Comparison of ENCODE assay signal across 35 cellular contexts in genomic region chr7:156158693-156159092, GRCh38.
"Had no signal": no experiment of that assay in that cellular context is flagged by ENCODE, and none has a peak within 500 bp of the region (broad histone marks: within the 10 kb centered on the region; RNA-seq: fewer than 3 reads in every experiment).

No MANE protein-coding gene starts in this region.

- H3K9me3 ChIP-seq: ascending aorta had no signal

- H3K27ac Mint-ChIP-seq: activated B cell treated with CpG ODN at 0.5 μM for 24 hours; activated CD4-positive, alpha-beta memory T cell treated with anti-CD3 and anti-CD28 coated beads for 36 hours; activated CD4-positive, alpha-beta T cell treated with anti-CD3 and anti-CD28 coated beads, Interleukin-2, amount 10 ng/mL, durations not matched to agents 24 days and 14 days; activated CD8-positive, alpha-beta T cell treated with anti-CD3 and anti-CD28 coated beads for 36 hours; activated naive CD4-positive, alpha-beta T cell treated with anti-CD3 and anti-CD28 coated beads, Interleukin-2, amount 10 ng/mL, durations not matched to agents 7 days and 5 days; activated naive CD4-positive, alpha-beta T cell treated with anti-CD3 and anti-CD28 coated beads, Interleukin-2, amount 50 U/mL, for 24 hours; activated naive CD8-positive, alpha-beta T cell; activated naive CD8-positive, alpha-beta T cell treated with anti-CD3 and anti-CD28 coated beads, Interleukin-2, amount 10 ng/mL, durations not matched to agents 7 days and 5 days; activated naive CD8-positive, alpha-beta T cell treated with anti-CD3 and anti-CD28 coated beads, Interleukin-2, amount 50 U/mL, for 24 hours; activated T-cell treated with anti-CD3 and anti-CD28 coated beads, Interleukin-2, amount 50 U/mL, for 72 hours; activated T-helper 2 cell treated with anti-CD3 and anti-CD28 coated beads, Interferon-gamma antibody, Interleukin-2, Interleukin-4, amounts not matched to agents 10 μg/mL and 5 μg/mL and 100 μg/mL, durations not matched to agents 14 hours and 24 hours and 36 hours; T-helper 1 cell treated with Interleukin-12 subunit alpha and Interleukin-12 subunit beta and Interleukin-4 antibody, amounts not matched to agents 30 μg/mL and 1 μg/mL, for 36 hours; T-helper 2 cell treated with Interferon-gamma antibody and Interleukin-4, amounts not matched to agents 5 μg/mL and 100 μg/mL, for 36 hours had no signal

- H3K36me3 ChIP-seq: ascending aorta, cardiac muscle cell had no signal

- H3K36me3 Mint-ChIP-seq: activated CD4-positive, alpha-beta memory T cell treated with anti-CD3 and anti-CD28 coated beads for 36 hours; activated naive CD4-positive, alpha-beta T cell treated with anti-CD3 and anti-CD28 coated beads, Interleukin-2, amount 10 ng/mL, durations not matched to agents 7 days and 5 days; activated naive CD4-positive, alpha-beta T cell treated with anti-CD3 and anti-CD28 coated beads, Interleukin-2, amount 50 U/mL, for 24 hours; activated naive CD8-positive, alpha-beta T cell; activated naive CD8-positive, alpha-beta T cell treated with anti-CD3 and anti-CD28 coated beads, Interleukin-2, amount 10 ng/mL, durations not matched to agents 7 days and 5 days; brain had no signal

- H3K4me1 ChIP-seq: ascending aorta had no signal

- H3K27ac ChIP-seq: ascending aorta, cardiac muscle cell, VCaP had no signal

- H3K4me3 ChIP-seq: ascending aorta, cardiac muscle cell had no signal

- H3K27me3 Mint-ChIP-seq: activated B cell treated with CpG ODN at 0.5 μM for 24 hours; activated CD4-positive, alpha-beta memory T cell treated with anti-CD3 and anti-CD28 coated beads for 36 hours had no signal

- H3K9me3 Mint-ChIP-seq: activated B cell treated with CpG ODN at 0.5 μM for 24 hours; activated CD4-positive, alpha-beta memory T cell treated with anti-CD3 and anti-CD28 coated beads for 36 hours; activated CD4-positive, alpha-beta T cell treated with anti-CD3 and anti-CD28 coated beads, Interleukin-2, amount 10 ng/mL, durations not matched to agents 24 days and 14 days; activated CD8-positive, alpha-beta T cell treated with anti-CD3 and anti-CD28 coated beads for 36 hours; activated naive CD4-positive, alpha-beta T cell treated with anti-CD3 and anti-CD28 coated beads, Interleukin-2, amount 50 U/mL, for 24 hours; activated naive CD8-positive, alpha-beta T cell treated with anti-CD3 and anti-CD28 coated beads, Interleukin-2, amount 50 U/mL, for 24 hours; activated T-cell treated with anti-CD3 and anti-CD28 coated beads, Interleukin-2, amount 50 U/mL, for 4 hours; activated T-cell treated with anti-CD3 and anti-CD28 coated beads, Interleukin-2, amount 50 U/mL, for 72 hours; T-helper 2 cell treated with Interferon-gamma antibody and Interleukin-4, amounts not matched to agents 5 μg/mL and 100 μg/mL, for 36 hours had no signal

- H3K4me1 Mint-ChIP-seq: activated B cell treated with CpG ODN at 0.5 μM for 24 hours; activated CD4-positive, alpha-beta T cell treated with anti-CD3 and anti-CD28 coated beads, Interleukin-2, amount 10 ng/mL, durations not matched to agents 24 days and 14 days; activated naive CD4-positive, alpha-beta T cell treated with anti-CD3 and anti-CD28 coated beads, Interleukin-2, amount 10 ng/mL, durations not matched to agents 7 days and 5 days; activated naive CD4-positive, alpha-beta T cell treated with anti-CD3 and anti-CD28 coated beads, Interleukin-2, amount 50 U/mL, for 24 hours; activated naive CD8-positive, alpha-beta T cell treated with anti-CD3 and anti-CD28 coated beads, Interleukin-2, amount 10 ng/mL, durations not matched to agents 7 days and 5 days; activated naive CD8-positive, alpha-beta T cell treated with anti-CD3 and anti-CD28 coated beads, Interleukin-2, amount 50 U/mL, for 24 hours; central memory CD8-positive, alpha-beta T cell had no signal

- H3K4me3 Mint-ChIP-seq: activated B cell treated with CpG ODN at 0.5 μM for 24 hours; activated CD4-positive, alpha-beta memory T cell treated with anti-CD3 and anti-CD28 coated beads for 36 hours; activated CD4-positive, alpha-beta T cell treated with anti-CD3 and anti-CD28 coated beads, Interleukin-2, amount 10 ng/mL, durations not matched to agents 24 days and 14 days; activated CD8-positive, alpha-beta T cell treated with anti-CD3 and anti-CD28 coated beads for 36 hours; activated naive CD4-positive, alpha-beta T cell treated with anti-CD3 and anti-CD28 coated beads, Interleukin-2, amount 10 ng/mL, durations not matched to agents 7 days and 5 days; activated naive CD4-positive, alpha-beta T cell treated with anti-CD3 and anti-CD28 coated beads, Interleukin-2, amount 50 U/mL, for 24 hours; activated naive CD8-positive, alpha-beta T cell; activated naive CD8-positive, alpha-beta T cell treated with anti-CD3 and anti-CD28 coated beads, Interleukin-2, amount 10 ng/mL, durations not matched to agents 7 days and 5 days; activated naive CD8-positive, alpha-beta T cell treated with anti-CD3 and anti-CD28 coated beads, Interleukin-2, amount 50 U/mL, for 24 hours; activated T-cell treated with anti-CD3 and anti-CD28 coated beads, Interleukin-2, amount 50 U/mL, for 4 hours; activated T-cell treated with anti-CD3 and anti-CD28 coated beads, Interleukin-2, amount 50 U/mL, for 72 hours; brain; central memory CD8-positive, alpha-beta T cell; T-helper 1 cell treated with Interleukin-12 subunit alpha and Interleukin-12 subunit beta and Interleukin-4 antibody, amounts not matched to agents 30 μg/mL and 1 μg/mL, for 36 hours; T-helper 2 cell treated with Interferon-gamma antibody and Interleukin-4, amounts not matched to agents 5 μg/mL and 100 μg/mL, for 36 hours had no signal

- DNase-seq: activated B cell treated with CpG ODN at 0.5 μM for 24 hours; activated CD4-positive, alpha-beta memory T cell treated with anti-CD3 and anti-CD28 coated beads for 36 hours; activated CD4-positive, alpha-beta T cell treated with anti-CD3 and anti-CD28 coated beads for 4 hours; activated CD4-positive, alpha-beta T cell treated with anti-CD3 and anti-CD28 coated beads, Interleukin-2, amount 10 ng/mL, durations not matched to agents 24 days and 14 days; activated CD4-positive, alpha-beta T cell treated with anti-CD3 and anti-CD28 coated beads, Interleukin-2, amount 50 U/mL, for 1 hour; activated CD4-positive, alpha-beta T cell treated with anti-CD3 and anti-CD28 coated beads, Interleukin-2, amount 50 U/mL, for 4 hours; activated CD4-positive, CD25-positive, alpha-beta regulatory T cell treated with anti-CD3 and anti-CD28 coated beads, Interleukin-2, amount 50 U/mL, for 72 hours; activated CD8-positive, alpha-beta memory T cell treated with anti-CD3 and anti-CD28 coated beads, Interleukin-2, amount 50 U/mL, for 4 hours; activated CD8-positive, alpha-beta T cell treated with anti-CD3 and anti-CD28 coated beads for 36 hours; activated gamma-delta T cell; activated naive CD4-positive, alpha-beta T cell treated with anti-CD3 and anti-CD28 coated beads, Interleukin-2, amount 10 ng/mL, durations not matched to agents 7 days and 5 days; activated naive CD4-positive, alpha-beta T cell treated with Interleukin-2 at 50 U/mL for 16 hours; activated naive CD8-positive, alpha-beta T cell treated with anti-CD3 and anti-CD28 coated beads, Interleukin-2, amount 10 ng/mL, durations not matched to agents 7 days and 5 days; activated naive CD8-positive, alpha-beta T cell treated with anti-CD3 and anti-CD28 coated beads, Interleukin-2, amount 50 U/mL, for 24 hours; activated T-cell treated with anti-CD3 and anti-CD28 coated beads for 4 hours; activated T-cell treated with anti-CD3 and anti-CD28 coated beads, Interleukin-2, amount 50 U/mL, for 1 hour; activated T-cell treated with anti-CD3 and anti-CD28 coated beads, Interleukin-2, amount 50 U/mL, for 4 hours; activated T-cell treated with anti-CD3 and anti-CD28 coated beads, Interleukin-2, amount 50 U/mL, for 72 hours; amygdala; anterior cingulate cortex; cerebellar nuclear complex; SW 1271; T-helper 1 cell; T-helper 2 cell; T-helper 9 cell had no signal

- ATAC-seq: activated CD8-positive, alpha-beta T cell treated with anti-CD3 and anti-CD28 coated beads for 36 hours; activated naive CD8-positive, alpha-beta T cell treated with anti-CD3 and anti-CD28 coated beads, Interleukin-2, amount 50 U/mL, for 24 hours; activated T-cell treated with anti-CD3 and anti-CD28 coated beads, Interleukin-2, amount 50 U/mL, for 4 hours; activated T-cell treated with anti-CD3 and anti-CD28 coated beads, Interleukin-2, amount 50 U/mL, for 72 hours had no signal

- H3K27me3 ChIP-seq: ascending aorta, cardiac muscle cell had no signal
